Comparison of ENCODE assay signal across 8 cellular contexts in the genomic region with DNA sequence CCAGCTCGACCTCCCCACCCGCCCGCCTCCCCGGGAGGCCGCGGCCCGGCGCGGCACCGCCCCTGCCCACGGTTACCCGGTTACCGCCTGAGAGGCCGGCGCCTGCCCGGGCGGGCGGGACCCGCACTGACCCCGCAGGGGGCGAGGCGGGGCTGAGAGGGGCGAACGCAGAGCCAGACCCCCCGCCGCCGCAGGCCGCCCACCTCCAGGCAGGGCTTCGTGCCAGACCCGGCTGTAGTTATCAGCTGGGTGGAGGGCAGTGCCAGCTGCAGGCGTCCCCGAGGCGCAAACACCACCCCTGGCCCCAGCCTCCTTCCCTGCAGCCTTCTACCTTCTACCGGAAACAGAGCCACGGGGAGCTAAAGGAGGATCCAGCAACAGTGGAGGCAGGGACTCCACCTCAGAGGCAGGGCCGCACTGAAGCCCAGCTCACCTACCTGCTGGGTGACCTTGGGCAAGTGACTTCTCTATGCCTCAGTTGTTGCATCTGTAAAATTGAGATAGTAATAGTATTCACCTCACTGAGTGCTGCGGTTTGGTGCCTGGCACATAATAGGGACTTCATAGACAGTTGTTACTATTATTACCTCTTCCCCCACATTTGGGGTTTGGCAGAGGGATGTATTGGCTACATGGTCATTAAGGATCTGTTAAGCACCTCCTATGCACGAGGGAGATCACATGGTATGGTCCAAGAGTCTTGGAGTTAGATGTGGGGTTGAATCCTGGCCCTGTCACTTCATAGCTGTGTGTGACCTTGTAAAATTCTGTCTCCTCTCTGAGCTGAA.
DNase-seq lines count a peak whose midpoint lies in the region; ATAC-seq and TF ChIP-seq lines count a peak whose summit lies in the region.

No MANE protein-coding gene starts in this region.

- ATAC-seq in GM21528 (IDR thresholded peaks at IDR 0.05; ENCODE audit: low FRiP score, unreplicated experiment), result peak; percentile 49
- peak in 1 of 2 donors; percentile 30 for ATAC-seq in right cardiac atrium

- no peak overlapping the region for H3K9ac ChIP-seq in Loucy (ENCODE audit: low read depth, low read length, poor library complexity, severe bottlenecking)
- peak overlapping the region in 2 of 3 donors; percentile 50 to 74 for H3K9ac ChIP-seq in skeletal muscle tissue (ENCODE audit: low read depth in 1 of 3, low read length in 3 of 3)

- peak overlapping the region; percentile 75 for H3K27ac ChIP-seq in right cardiac atrium (ENCODE audit: low read length)
- peak overlapping the region; percentile 65 for H3K27ac ChIP-seq in skeletal muscle tissue (ENCODE audit: low read depth, low read length)

- no peaks in the 10 kb centered on the region for H3K79me2 ChIP-seq in Loucy (ENCODE audit: insufficient read depth, low read length)

- TF ChIP-seq CTCF in Loucy (conservative IDR thresholded peaks at IDR 0.05; ENCODE audit: low read length), result no peak
- no peak for TF ChIP-seq CTCF in GM20000 (IDR thresholded peaks at IDR 0.05; ENCODE audit: extremely low read depth, missing control alignments)

- no peaks in the 10 kb centered on the region for H4K20me1 ChIP-seq in Loucy (ENCODE audit: insufficient read depth, low read length, poor library complexity, severe bottlenecking)

- peak overlapping the region; percentile 57; the same call in 1 of the 2 replicates for H2AFZ ChIP-seq in Loucy (ENCODE audit: low read length)

- H3K27me3 ChIP-seq in Loucy (ENCODE audit: insufficient read depth, low read length, poor library complexity, severe bottlenecking) (no peaks in the 10 kb centered on the region), right cardiac atrium (ENCODE audit: control insufficient read depth, insufficient read depth) (no peaks in the 10 kb centered on the region), skeletal muscle tissue (ENCODE audit: control insufficient read depth in 3 of 3, insufficient read depth in 3 of 3, low read length in 3 of 3) (no peaks in the 10 kb centered on the region)

- no peaks in the 10 kb centered on the region for H3K9me3 ChIP-seq in Loucy (ENCODE audit: insufficient read depth, low read depth, low read length)
- H3K9me3 ChIP-seq in right cardiac atrium (ENCODE audit: control insufficient read depth, low read length), result no peaks in the 10 kb centered on the region
- no peaks in the 10 kb centered on the region for H3K9me3 ChIP-seq in skeletal muscle tissue (ENCODE audit: control insufficient read depth in 3 of 3, low read length in 3 of 3)

- no peaks in the 10 kb centered on the region for H3K36me3 ChIP-seq in Loucy (ENCODE audit: insufficient read depth, low read length)
- no peaks in the 10 kb centered on the region for H3K36me3 ChIP-seq in skeletal muscle tissue (ENCODE audit: control insufficient read depth in 3 of 3, insufficient read depth in 3 of 3, low read length in 3 of 3)

- peak overlapping the region; percentile 67 for H3K4me3 ChIP-seq in Loucy (ENCODE audit: low read length, poor library complexity, severe bottlenecking)
- peak overlapping the region; percentile 80 for H3K4me3 ChIP-seq in right cardiac atrium (ENCODE audit: low read length)
- H3K4me3 ChIP-seq in skeletal muscle tissue (ENCODE audit: low read length in 3 of 3), result peak overlapping the region; percentile 56 to 76 (median 71)

- H3K4me3 Mint-ChIP-seq in activated T-helper 1 cell treated with anti-CD3 and anti-CD28 coated beads, Interleukin-12 subunit alpha, Interleukin-12 subunit beta, Interleukin-2, Interleukin-4 antibody, amounts not matched to agents 30 ng/mL and 10 ng/mL and 1 ng/mL, durations not matched to agents 14 hours and 24 hours and 36 hours, result peak overlapping the region; percentile 72

- no peaks in the 10 kb centered on the region for H3K9me2 ChIP-seq in Loucy (replicated peaks; ENCODE audit: low read depth, low read length)

- H3K4me1 ChIP-seq in Loucy (ENCODE audit: insufficient read depth, low read length, poor library complexity, severe bottlenecking) (peaks cover 9% of the 10 kb centered on the region), right cardiac atrium (ENCODE audit: control insufficient read depth, insufficient read depth, low read length) (peaks cover 17% of the 10 kb centered on the region), skeletal muscle tissue (ENCODE audit: control insufficient read depth in 3 of 3, insufficient read depth in 3 of 3, low read length in 3 of 3) (peaks cover 18 to 20% (median 18%) of the 10 kb centered on the region in 3 donors)

- peaks cover 4% of the 10 kb centered on the region for H3K4me1 Mint-ChIP-seq in activated T-helper 1 cell treated with anti-CD3 and anti-CD28 coated beads, Interleukin-12 subunit alpha, Interleukin-12 subunit beta, Interleukin-2, Interleukin-4 antibody, amounts not matched to agents 30 ng/mL and 10 ng/mL and 1 ng/mL, durations not matched to agents 14 hours and 24 hours and 36 hours (ENCODE audit: low read depth)

- 6% methylated on average over 38 of the region's 38 CpGs for WGBS in right cardiac atrium

- intact Hi-C loops in activated T-helper 1 cell treated with anti-CD3 and anti-CD28 coated beads, Interleukin-12 subunit alpha, Interleukin-12 subunit beta, Interleukin-2, Interleukin-4 antibody, amounts not matched to agents 30 ng/mL and 10 ng/mL and 1 ng/mL, durations not matched to agents 14 hours and 24 hours and 36 hours (cut with micrococcal nuclease), result loop anchor here (1.0 to 2.0 kb wide), 3 partner anchors 25 to 248 kb away; no protein-coding TSS in a partner anchor
- intact Hi-C loops in right cardiac atrium (cut with DNase I), result no loop called here

- H3K36me3 Mint-ChIP-seq in activated T-helper 1 cell treated with anti-CD3 and anti-CD28 coated beads, Interleukin-12 subunit alpha, Interleukin-12 subunit beta, Interleukin-2, Interleukin-4 antibody, amounts not matched to agents 30 ng/mL and 10 ng/mL and 1 ng/mL, durations not matched to agents 14 hours and 24 hours and 36 hours (ENCODE audit: low read depth), result no peaks in the 10 kb centered on the region

- H3F3A ChIP-seq in Loucy (ENCODE audit: low read depth), result no peaks in the 10 kb centered on the region

- peaks cover 25% of the 10 kb centered on the region for H3K27me3 Mint-ChIP-seq in activated T-helper 1 cell treated with anti-CD3 and anti-CD28 coated beads, Interleukin-12 subunit alpha, Interleukin-12 subunit beta, Interleukin-2, Interleukin-4 antibody, amounts not matched to agents 30 ng/mL and 10 ng/mL and 1 ng/mL, durations not matched to agents 14 hours and 24 hours and 36 hours (ENCODE audit: insufficient read depth)

- no peak overlapping the region for H3K27ac Mint-ChIP-seq in activated T-helper 1 cell treated with anti-CD3 and anti-CD28 coated beads, Interleukin-12 subunit alpha, Interleukin-12 subunit beta, Interleukin-2, Interleukin-4 antibody, amounts not matched to agents 30 ng/mL and 10 ng/mL and 1 ng/mL, durations not matched to agents 14 hours and 24 hours and 36 hours

- H3K9me3 Mint-ChIP-seq in activated T-helper 1 cell treated with anti-CD3 and anti-CD28 coated beads, Interleukin-12 subunit alpha, Interleukin-12 subunit beta, Interleukin-2, Interleukin-4 antibody, amounts not matched to agents 30 ng/mL and 10 ng/mL and 1 ng/mL, durations not matched to agents 14 hours and 24 hours and 36 hours, result no peaks in the 10 kb centered on the region

- DNase-seq in COLO668 (lab: John Stamatoyannopoulos, UW; ENCODE audit: unreplicated experiment) (peak; percentile 83), right cardiac atrium (no peak), GM20000 (ENCODE audit: low spot score) (no peak), cerebellar nuclear complex (lab: John Stamatoyannopoulos, UW) (no peak)
- no peak for DNase-seq in activated T-helper 1 cell treated with anti-CD3 and anti-CD28 coated beads, Interleukin-12 subunit alpha, Interleukin-12 subunit beta, Interleukin-2, Interleukin-4 antibody, amounts not matched to agents 30 ng/mL and 10 ng/mL and 1 ng/mL, durations not matched to agents 14 hours and 24 hours and 36 hours (ENCODE audit: low spot score)

- peak overlapping the region; percentile 66 for H3K4me2 ChIP-seq in Loucy (ENCODE audit: low read depth, low read length, poor library complexity, severe bottlenecking)
